ENCODE assay signal across 8 cellular contexts in genomic region chr17:64984776-64985521, GRCh38.
DNase-seq lines count a peak whose midpoint lies in the region; ATAC-seq, FAIRE-seq and TF ChIP-seq lines count a peak whose summit lies in the region.

No MANE protein-coding gene starts in this region.

- FAIRE-seq in GM18507 (lab: Jason Lieb, UNC), result peak; percentile 31

- H3K27ac ChIP-seq in neutrophil, result peak overlapping the region; percentile 99

- H3K36me3 ChIP-seq in neutrophil, result no peaks in the 10 kb centered on the region

- H3K4me1 ChIP-seq in neutrophil (ENCODE audit: control insufficient read depth in 1 of 2, insufficient read depth in 1 of 2, low read depth in 1 of 2, low read length in 1 of 2), result peaks cover 19 to 24% of the 10 kb centered on the region in 2 experiments

- no peaks in the 10 kb centered on the region for H3K27me3 ChIP-seq in neutrophil

- ATAC-seq in GM19463 (IDR thresholded peaks at IDR 0.05; ENCODE audit: unreplicated experiment) (no peak), GM18868 (IDR thresholded peaks at IDR 0.05; ENCODE audit: unreplicated experiment) (no peak), GM19351 (IDR thresholded peaks at IDR 0.05; ENCODE audit: unreplicated experiment) (no peak)

- H3K4me3 ChIP-seq in neutrophil (ENCODE audit: low read depth in 1 of 2, low read length in 1 of 2), result peak overlapping the region; percentile 46 to 62

- DNase-seq in GM18507 (ENCODE audit: extremely low spot score, insufficient read length, low read depth) (no peak), T-helper 2 cell (peak in 4 of 5 experiments; percentile 38 to 98 (median 64)), GM19238 (ENCODE audit: insufficient read length, low spot score) (no peak)
- peak; percentile 81 for DNase-seq in central memory CD4-positive, alpha-beta T cell

- TF ChIP-seq CTCF in neutrophil (IDR thresholded peaks at IDR 0.05), result no peak

- no peaks in the 10 kb centered on the region for H3K9me3 ChIP-seq in neutrophil

Comparison
In these comparisons a context has a peak if more than half of its experiments do, and no peak if none do; other contexts are left out.
1. DNase-seq: peak in T-helper 2 cell (4 of 5) and central memory CD4-positive, alpha-beta T cell (single experiment); none in GM18507 (single experiment) and GM19238 (single experiment).